In genomic region chr2:101832114-101832513, GRCh38 we compare ENCODE assay signal across 1 cellular context.
TF ChIP-seq lines count a peak whose summit lies in the region.

No MANE protein-coding gene starts in this region.

TF ChIP-seq in neural cell, 6 proteins besides CTCF, POLR2A, EP300 and RAD21 (continued from another document):
- TF ChIP-seq REST (IDR thresholded peaks at IDR 0.05; ENCODE audit: borderline replicate concordance), result no peak
- TF ChIP-seq EZH2 (IDR thresholded peaks at IDR 0.05; ENCODE audit: borderline replicate concordance, insufficient read depth, low read length, poor library complexity, severe bottlenecking), result no peak
